Comparison of ENCODE assay signal across 21 cellular contexts in the genomic region with DNA sequence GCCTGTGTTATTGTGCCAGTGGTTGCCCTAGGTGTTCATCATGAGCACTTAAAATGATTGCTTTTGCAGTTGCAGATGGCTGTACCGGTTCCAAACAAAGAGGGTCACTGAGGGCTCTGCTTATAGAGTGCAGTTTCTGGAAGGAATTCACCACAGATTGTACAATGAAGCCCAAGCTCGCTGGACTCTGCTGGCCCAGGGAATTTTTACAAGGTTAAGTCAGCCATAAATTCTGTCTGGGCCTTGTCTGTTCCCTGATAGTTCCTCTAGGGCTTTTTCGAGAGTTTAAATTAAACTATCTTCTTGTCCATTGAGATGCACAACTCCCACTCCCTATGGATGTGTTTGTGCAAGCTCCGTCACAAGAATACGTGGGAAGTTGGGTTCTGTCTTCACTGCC.
DNase-seq lines count a peak whose midpoint lies in the region; ATAC-seq and TF ChIP-seq lines count a peak whose summit lies in the region.
"Had no signal": no experiment of that assay in that cellular context is flagged by ENCODE, and none has a peak within 500 bp of the region (broad histone marks: within the 10 kb centered on the region; RNA-seq: fewer than 3 reads in every experiment).

No MANE protein-coding gene starts in this region.

- DNase-seq in NCI-H2081 (lab: John Stamatoyannopoulos, UW) (peak; percentile 55 to 76), NCI-H2081 treated with DMSO at 0.1 percent for 48 hours (lab: John Stamatoyannopoulos, UW) (no peak), NCI-H1092 treated with DMSO at 0.1 percent for 48 hours (lab: John Stamatoyannopoulos, UW) (peak; percentile 55), adipocyte (ENCODE audit: low read depth) (no peak), nephron progenitor cell (no peak), SW480 (ENCODE audit: low spot score) (no peak), DMS114 treated with DMSO at 0.1 percent for 48 hours (lab: John Stamatoyannopoulos, UW; ENCODE audit: unreplicated experiment) (no peak)
- DNase-seq: ACHN; activated CD4-positive, alpha-beta memory T cell treated with anti-CD3 and anti-CD28 coated beads for 36 hours; activated CD4-positive, CD25-positive, alpha-beta regulatory T cell; activated gamma-delta T cell; natural killer cell; NCI-H1048; NCI-H524 had no signal

- H3K36me3 ChIP-seq in adipocyte (ENCODE audit: control insufficient read depth, insufficient read depth, low read length, severe bottlenecking), result no peaks in the 10 kb centered on the region
- H3K36me3 ChIP-seq: BLaER1 treated with 17β-estradiol and CSF1 and Interleukin-3, amounts not matched to agents 10 nM and 100 nM; breast epithelium had no signal

- peak overlapping the region; percentile 14 for H3K4me3 ChIP-seq in adipocyte (ENCODE audit: low read length)
- H3K4me3 ChIP-seq: BLaER1 treated with 17β-estradiol and CSF1 and Interleukin-3, amounts not matched to agents 10 nM and 100 nM; breast epithelium had no signal

- peaks cover 77% of the 10 kb centered on the region for H3K27me3 ChIP-seq in adipocyte (replicated peaks; ENCODE audit: control insufficient read depth, insufficient read depth, low read length)
- H3K27me3 ChIP-seq: BLaER1 treated with 17β-estradiol and CSF1 and Interleukin-3, amounts not matched to agents 10 nM and 100 nM; breast epithelium had no signal

- peak overlapping the region; percentile 76 for H3K27ac Mint-ChIP-seq in nephron progenitor cell
- H3K27ac Mint-ChIP-seq: activated CD4-positive, alpha-beta memory T cell treated with anti-CD3 and anti-CD28 coated beads for 36 hours; dendritic cell treated with granulocyte-macrophage colony-stimulating factor and Interleukin-4, amounts not matched to agents 40 ng/mL and 50 ng/mL, for 4 days; natural killer cell had no signal

- peaks cover 5% of the 10 kb centered on the region for H3K36me3 Mint-ChIP-seq in nephron progenitor cell (ENCODE audit: low read depth)
- H3K36me3 Mint-ChIP-seq: activated CD4-positive, alpha-beta memory T cell treated with anti-CD3 and anti-CD28 coated beads for 36 hours; natural killer cell had no signal

- H3K4me1 ChIP-seq in adipocyte (ENCODE audit: control insufficient read depth, insufficient read depth, low read length), result peaks cover 30% of the 10 kb centered on the region
- H3K4me1 ChIP-seq: BLaER1 treated with 17β-estradiol and CSF1 and Interleukin-3, amounts not matched to agents 10 nM and 100 nM; parathyroid adenoma had no signal

- H3K9me3 ChIP-seq in adipocyte (ENCODE audit: control insufficient read depth, low read length), result no peaks in the 10 kb centered on the region
- H3K9me3 ChIP-seq: BLaER1 treated with 17β-estradiol and CSF1 and Interleukin-3, amounts not matched to agents 10 nM and 100 nM; breast epithelium had no signal

- peaks cover 9% of the 10 kb centered on the region for H3K27me3 Mint-ChIP-seq in nephron progenitor cell (ENCODE audit: low read depth, poor library complexity)

- peaks cover 63% of the 10 kb centered on the region for H3K4me1 Mint-ChIP-seq in nephron progenitor cell

- H3K4me3 Mint-ChIP-seq in nephron progenitor cell, result peak overlapping the region; percentile 37
- H3K4me3 Mint-ChIP-seq: activated CD4-positive, alpha-beta memory T cell treated with anti-CD3 and anti-CD28 coated beads for 36 hours; dendritic cell treated with granulocyte-macrophage colony-stimulating factor and Interleukin-4, amounts not matched to agents 40 ng/mL and 50 ng/mL, for 4 days; natural killer cell had no signal

- peak overlapping the region; percentile 11 for H3K9ac ChIP-seq in adipocyte (ENCODE audit: low read length)
- H3K9ac ChIP-seq: BLaER1 treated with 17β-estradiol and CSF1 and Interleukin-3, amounts not matched to agents 10 nM and 100 nM; parathyroid adenoma had no signal

- H3K9me3 Mint-ChIP-seq in nephron progenitor cell, result no peaks in the 10 kb centered on the region
- H3K9me3 Mint-ChIP-seq: activated CD4-positive, alpha-beta memory T cell treated with anti-CD3 and anti-CD28 coated beads for 36 hours; dendritic cell treated with granulocyte-macrophage colony-stimulating factor and Interleukin-4, amounts not matched to agents 40 ng/mL and 50 ng/mL, for 4 days; natural killer cell had no signal

- TF ChIP-seq CTCF in nephron progenitor cell (IDR thresholded peaks at IDR 0.05), result no peak

- ATAC-seq in GM18907 (IDR thresholded peaks at IDR 0.05; ENCODE audit: unreplicated experiment), result no peak
- ATAC-seq: HepG2, left lobe of liver, natural killer cell had no signal

Comparison
In these comparisons a context has a peak if more than half of its experiments do, and no peak if none do; other contexts are left out.
1. DNase-seq: peak in NCI-H2081 (2 of 2) and NCI-H1092 treated with DMSO at 0.1 percent for 48 hours (single experiment); none in NCI-H2081 treated with DMSO at 0.1 percent for 48 hours (single experiment), adipocyte (single experiment), nephron progenitor cell (single experiment), SW480 (single experiment) and DMS114 treated with DMSO at 0.1 percent for 48 hours (single experiment).